Comparison of ENCODE assay signal across 19 cellular contexts in the genomic region with DNA sequence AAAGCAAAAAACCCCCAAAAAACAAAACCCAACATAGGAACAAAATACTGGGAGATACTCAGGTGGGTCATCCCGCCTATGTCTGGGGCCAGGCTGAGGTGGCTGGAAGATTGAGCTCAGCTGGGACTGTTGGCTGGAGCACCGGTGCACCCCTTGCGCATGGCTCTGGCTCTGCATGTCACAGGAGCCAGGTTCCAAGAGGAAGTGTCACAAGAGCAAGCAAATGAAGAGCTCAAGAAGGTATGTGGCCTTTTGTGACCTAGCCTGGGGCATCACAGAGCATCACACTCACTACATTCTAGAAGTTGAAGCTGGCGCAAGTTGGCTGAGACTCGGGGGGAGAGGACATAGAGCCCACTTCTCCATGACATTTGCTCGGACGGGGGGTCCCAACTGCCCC. TPM values are rescaled to one million over a fixed set of nuclear protein-coding genes. Genes with fewer than 3 reads are reported as not detected.
DNase-seq lines count a peak whose midpoint lies in the region; ATAC-seq and TF ChIP-seq lines count a peak whose summit lies in the region.
"Had no signal": no experiment of that assay in that cellular context is flagged by ENCODE, and none has a peak within 500 bp of the region (broad histone marks: within the 10 kb centered on the region; RNA-seq: fewer than 3 reads in every experiment).

No MANE protein-coding gene starts in this region.

- no peaks in the 10 kb centered on the region for H3K36me3 Mint-ChIP-seq in T-helper 17 cell (ENCODE audit: low read depth)
- H3K36me3 Mint-ChIP-seq: CD8-positive, alpha-beta memory T cell had no signal

- H3K4me1 Mint-ChIP-seq in T-helper 17 cell, result peaks cover 5% of the 10 kb centered on the region

- H3K4me1 ChIP-seq in iPS-20b (ENCODE audit: insufficient read depth, low read length) (peaks cover 16% of the 10 kb centered on the region; the same call in 1 of the 2 replicates), skeletal muscle tissue (ENCODE audit: control insufficient read depth in 3 of 3, insufficient read depth in 3 of 3, low read length in 3 of 3) (peaks cover 9 to 14% (median 12%) of the 10 kb centered on the region in 3 donors), adrenal gland (replicated peaks in 1 of 2) (no peaks in the 10 kb centered on the region)
- H3K4me1 ChIP-seq: BLaER1 had no signal

- H3K27ac Mint-ChIP-seq in T-helper 17 cell, result peak overlapping the region; percentile 3

- no peak for DNase-seq in Right ventricle myocardium inferior (ENCODE audit: missing footprints)
- no peak for DNase-seq in cardiac septum (ENCODE audit: low spot score)
- DNase-seq in T-helper 17 cell, result no peak
- no peak for DNase-seq in ureter (ENCODE audit: low spot score)
- DNase-seq in adrenal gland, result no peak
- DNase-seq: 8988T; CD8-positive, alpha-beta memory T cell; DND-41; GOT3; Kasumi-1; NCI-H2029; NCI-H2171 treated with DMSO at 0.1 percent for 48 hours; NCI-H774; OCI-M1; RPMI8226 had no signal

- no peak overlapping the region for H3K27ac ChIP-seq in iPS-20b (ENCODE audit: low read length)
- H3K27ac ChIP-seq in skeletal muscle tissue (ENCODE audit: low read depth, low read length), result peak overlapping the region; percentile 51
- no peak overlapping the region for H3K27ac ChIP-seq in adrenal gland
- H3K27ac ChIP-seq: BLaER1 had no signal

- ATAC-seq in Right ventricle myocardium inferior (peak; percentile 20), T-helper 17 cell (no peak), HG03025 (IDR thresholded peaks at IDR 0.05; ENCODE audit: low FRiP score, unreplicated experiment) (no peak)

- intact Hi-C loops in Right ventricle myocardium inferior (cut with DNase I), result no loop called here
- intact Hi-C loops in cardiac septum (cut with DNase I), result no loop called here
- intact Hi-C loops in adrenal gland (cut with DNase I), result loop anchor here in 1 of 2 donors (10.0 kb wide), 1 partner anchor 611 kb away; no protein-coding TSS in a partner anchor

- no peak for TF ChIP-seq POLR2A in adrenal gland (IDR thresholded peaks at IDR 0.05)

- H3K27me3 ChIP-seq in iPS-20b (ENCODE audit: insufficient read depth, low read length) (no peaks in the 10 kb centered on the region; the same call in 1 of the 2 replicates), skeletal muscle tissue (ENCODE audit: control insufficient read depth in 3 of 3, insufficient read depth in 3 of 3, low read length in 3 of 3) (no peaks in the 10 kb centered on the region), adrenal gland (no peaks in the 10 kb centered on the region)
- H3K27me3 ChIP-seq: BLaER1 had no signal

- no peaks in the 10 kb centered on the region for H3K9me3 ChIP-seq in T-helper 17 cell (ENCODE audit: control insufficient read depth, low read length, poor library complexity, severe bottlenecking)
- no peaks in the 10 kb centered on the region for H3K9me3 ChIP-seq in iPS-20b (ENCODE audit: insufficient read depth, low read depth, low read length)
- no peaks in the 10 kb centered on the region for H3K9me3 ChIP-seq in skeletal muscle tissue (ENCODE audit: control insufficient read depth in 3 of 3, low read length in 3 of 3)
- H3K9me3 ChIP-seq in adrenal gland (replicated peaks in 1 of 3), result no peaks in the 10 kb centered on the region
- H3K9me3 ChIP-seq: BLaER1 had no signal

- no peak for TF ChIP-seq CTCF in adrenal gland (IDR thresholded peaks at IDR 0.05)

- peaks cover 6% of the 10 kb centered on the region for H3K27me3 Mint-ChIP-seq in T-helper 17 cell

- H3K4me3 ChIP-seq in iPS-20b (ENCODE audit: low read length) (peak overlapping the region; percentile 32; the same call in 1 of the 2 replicates), skeletal muscle tissue (ENCODE audit: low read length in 3 of 3) (peak overlapping the region in 2 of 3 donors; percentile 20 to 29), adrenal gland (no peak overlapping the region)
- H3K4me3 ChIP-seq: BLaER1 had no signal

- 83 to 100% (median 91%) methylated on average over 3 to 7 of the region's 7 CpGs for WGBS in adrenal gland, 4 donors

- no peaks in the 10 kb centered on the region for H3K36me3 ChIP-seq in iPS-20b (ENCODE audit: insufficient read depth, low read depth, low read length)
- H3K36me3 ChIP-seq in skeletal muscle tissue (ENCODE audit: control insufficient read depth in 3 of 3, insufficient read depth in 3 of 3, low read length in 3 of 3), result no peaks in the 10 kb centered on the region
- H3K36me3 ChIP-seq in adrenal gland (replicated peaks in 1 of 2), result no peaks in the 10 kb centered on the region
- H3K36me3 ChIP-seq: BLaER1 had no signal

- H3K4me3 Mint-ChIP-seq in T-helper 17 cell, result no peak overlapping the region
- H3K4me3 Mint-ChIP-seq: CD8-positive, alpha-beta memory T cell had no signal

- H3K9ac ChIP-seq in iPS-20b (ENCODE audit: low read depth, low read length), result no peak overlapping the region
- peak overlapping the region in 1 of 3 donors; percentile 33 for H3K9ac ChIP-seq in skeletal muscle tissue (ENCODE audit: low read depth in 1 of 3, low read length in 3 of 3)
- H3K9ac ChIP-seq: BLaER1 had no signal

RNA-seq across cellular contexts. Expression of a gene that starts 40.6 kb away (rescaled TPM):
- total RNA-seq in Right ventricle myocardium inferior, result 29.2 TPM
- total RNA-seq in cardiac septum, result 26.7 TPM
- total RNA-seq in T-helper 17 cell, result 10 to 100 TPM; 24.6 to 25.7 TPM
- 15.7 TPM for total RNA-seq in skeletal muscle tissue
- 23.7 TPM for total RNA-seq in ureter
- 10 to 100 TPM in 6 of 8 donors, 1 to 10 TPM in 2; 9.6 to 22.9 (median 16.3) TPM for total RNA-seq in adrenal gland
- 10 to 100 TPM; 15.5 to 51.3 (median 23.4) TPM for polyA plus RNA-seq in adrenal gland

Comparison
In these comparisons a context has a peak if more than half of its experiments do, and no peak if none do; other contexts are left out.
1. H3K4me3 ChIP-seq: peak in iPS-20b (single experiment) and skeletal muscle tissue (2 of 3); none in adrenal gland (0 of 4).